In genomic region chr12:12229556-12230092, GRCh38 we compare ENCODE assay signal across 26 cellular contexts. TPM values are rescaled to one million over a fixed set of nuclear protein-coding genes. Genes with fewer than 3 reads are reported as not detected.
DNase-seq lines count a peak whose midpoint lies in the region; ATAC-seq and TF ChIP-seq lines count a peak whose summit lies in the region.
"Had no signal": no experiment of that assay in that cellular context is flagged by ENCODE, and none has a peak within 500 bp of the region (broad histone marks: within the 10 kb centered on the region; RNA-seq: fewer than 3 reads in every experiment).

No MANE protein-coding gene starts in this region.

- no peaks in the 10 kb centered on the region for H3K36me3 Mint-ChIP-seq in endothelial cell (ENCODE audit: low read depth, unreplicated experiment)
- peaks cover 3% of the 10 kb centered on the region for H3K36me3 Mint-ChIP-seq in activated CD4-positive, alpha-beta memory T cell treated with anti-CD3 and anti-CD28 coated beads for 36 hours
- H3K36me3 Mint-ChIP-seq in stimulated activated memory B cell treated with anti-CD40 and anti-IgM and Interleukin-4, amounts not matched to agents 10 μg/mL and 1 μg/mL and 100 μg/mL, for 72 hours, result peaks cover 7% of the 10 kb centered on the region

- no peak overlapping the region for H3K27ac Mint-ChIP-seq in endothelial cell (ENCODE audit: unreplicated experiment)
- no peak overlapping the region for H3K27ac Mint-ChIP-seq in activated CD4-positive, alpha-beta memory T cell treated with anti-CD3 and anti-CD28 coated beads for 36 hours
- H3K27ac Mint-ChIP-seq in stimulated activated memory B cell treated with anti-CD40 and anti-IgM and Interleukin-4, amounts not matched to agents 10 μg/mL and 1 μg/mL and 100 μg/mL, for 72 hours, result no peak overlapping the region
- H3K27ac Mint-ChIP-seq: activated naive CD4-positive, alpha-beta T cell treated with anti-CD3 and anti-CD28 coated beads, Interleukin-2, amount 50 U/mL, for 72 hours; natural killer cell treated with Interleukin-12 subunit alpha and Interleukin-12 subunit beta and Interleukin-15 and Interleukin-18, amount 100 ng/mL, for 72 hours; stimulated activated naive B cell treated with anti-CD40 and anti-IgM and Interleukin-4, amounts not matched to agents 10 μg/mL and 1 μg/mL and 100 μg/mL, for 72 hours had no signal

- TSS peak; percentile 40 for BruUV-seq in Panc1 (replicated peaks; lab: Mats Ljungman, UMichigan)

- H3K27me3 ChIP-seq in Panc1 (ENCODE audit: control insufficient read depth, insufficient read depth, low read length), result no peaks in the 10 kb centered on the region
- H3K27me3 ChIP-seq in lower lobe of right lung (ENCODE audit: low read depth), result no peaks in the 10 kb centered on the region
- H3K27me3 ChIP-seq: ascending aorta, dorsolateral prefrontal cortex, right atrium auricular region, spleen, testis had no signal

- H3K9me3 ChIP-seq in Panc1 (ENCODE audit: control insufficient read depth, insufficient read depth, low read depth, low read length) (no peaks in the 10 kb centered on the region), lower lobe of right lung (no peaks in the 10 kb centered on the region)
- H3K9me3 ChIP-seq: testis had no signal

- ATAC-seq in Panc1 (no peak), lower lobe of right lung (peak; percentile 67 to 85)
- ATAC-seq in stimulated activated memory B cell treated with anti-CD40 and anti-IgM and Interleukin-4, amounts not matched to agents 10 μg/mL and 1 μg/mL and 100 μg/mL, for 72 hours, result no peak
- ATAC-seq: activated naive CD4-positive, alpha-beta T cell treated with anti-CD3 and anti-CD28 coated beads, Interleukin-2, amount 50 U/mL, for 72 hours; natural killer cell treated with Interleukin-12 subunit alpha and Interleukin-12 subunit beta and Interleukin-15 and Interleukin-18, amount 100 ng/mL, for 72 hours; stimulated activated naive B cell treated with anti-CD40 and anti-IgM and Interleukin-4, amounts not matched to agents 10 μg/mL and 1 μg/mL and 100 μg/mL, for 72 hours had no signal

- no peaks in the 10 kb centered on the region for H3K27me3 Mint-ChIP-seq in endothelial cell (ENCODE audit: unreplicated experiment)
- peaks cover 8% of the 10 kb centered on the region for H3K27me3 Mint-ChIP-seq in activated CD4-positive, alpha-beta memory T cell treated with anti-CD3 and anti-CD28 coated beads for 36 hours
- peaks cover 36% of the 10 kb centered on the region for H3K27me3 Mint-ChIP-seq in stimulated activated memory B cell treated with anti-CD40 and anti-IgM and Interleukin-4, amounts not matched to agents 10 μg/mL and 1 μg/mL and 100 μg/mL, for 72 hours

- no peaks in the 10 kb centered on the region for H3K9me3 Mint-ChIP-seq in endothelial cell (ENCODE audit: unreplicated experiment)
- peaks cover 12% of the 10 kb centered on the region for H3K9me3 Mint-ChIP-seq in activated CD4-positive, alpha-beta memory T cell treated with anti-CD3 and anti-CD28 coated beads for 36 hours
- H3K9me3 Mint-ChIP-seq in stimulated activated memory B cell treated with anti-CD40 and anti-IgM and Interleukin-4, amounts not matched to agents 10 μg/mL and 1 μg/mL and 100 μg/mL, for 72 hours, result peaks cover 6% of the 10 kb centered on the region
- H3K9me3 Mint-ChIP-seq: central memory CD8-positive, alpha-beta T cell; natural killer cell treated with Interleukin-12 subunit alpha and Interleukin-12 subunit beta and Interleukin-15 and Interleukin-18, amount 100 ng/mL, for 72 hours had no signal

- H3K27ac ChIP-seq in Panc1 (ENCODE audit: low read length) (no peak overlapping the region), lower lobe of right lung (no peak overlapping the region)
- H3K27ac ChIP-seq: ascending aorta, parathyroid adenoma, right atrium auricular region, spleen, testis, WERI-Rb-1 had no signal

- H3K4me3 ChIP-seq in Panc1 (ENCODE audit: low read depth in 2 of 2, low read length in 2 of 2) (no peak overlapping the region), lower lobe of right lung (no peak overlapping the region)
- H3K4me3 ChIP-seq: ascending aorta, dorsolateral prefrontal cortex, right atrium auricular region, spleen, testis had no signal

- CTCF ChIA-PET in Panc1 (lab: Charles Lee), result no interaction called here
- CTCF ChIA-PET in activated CD4-positive, alpha-beta memory T cell treated with anti-CD3 and anti-CD28 coated beads for 36 hours (lab: Charles Lee), result no interaction called here

- H3K36me3 ChIP-seq in Panc1 (ENCODE audit: control insufficient read depth, insufficient read depth, low read length) (no peaks in the 10 kb centered on the region), lower lobe of right lung (no peaks in the 10 kb centered on the region)
- H3K36me3 ChIP-seq: ascending aorta, right atrium auricular region, spleen, WERI-Rb-1 had no signal

- in situ Hi-C loops in Panc1 (cut with HindIII; ENCODE audit: low pct_unique_long_range_greater_than_20kb, low sequenced_read_pairs), result no loop called here

- peaks cover 13% of the 10 kb centered on the region for H3K4me1 Mint-ChIP-seq in endothelial cell (ENCODE audit: unreplicated experiment)
- no peaks in the 10 kb centered on the region for H3K4me1 Mint-ChIP-seq in activated CD4-positive, alpha-beta memory T cell treated with anti-CD3 and anti-CD28 coated beads for 36 hours (ENCODE audit: low read depth)
- H3K4me1 Mint-ChIP-seq in stimulated activated memory B cell treated with anti-CD40 and anti-IgM and Interleukin-4, amounts not matched to agents 10 μg/mL and 1 μg/mL and 100 μg/mL, for 72 hours, result no peaks in the 10 kb centered on the region
- H3K4me1 Mint-ChIP-seq: central memory CD8-positive, alpha-beta T cell; stimulated activated naive B cell treated with anti-CD40 and anti-IgM and Interleukin-4, amounts not matched to agents 10 μg/mL and 1 μg/mL and 100 μg/mL, for 72 hours had no signal

- H3K4me1 ChIP-seq in Panc1 (ENCODE audit: control insufficient read depth, insufficient read depth, low read length), result no peaks in the 10 kb centered on the region; the same call in 1 of the 2 replicates
- H3K4me1 ChIP-seq in lower lobe of right lung, result peaks cover 24% of the 10 kb centered on the region
- H3K4me1 ChIP-seq: spleen, testis had no signal

- DNase-seq in EH (ENCODE audit: low read depth) (peak; percentile 27), Panc1 (ENCODE audit: low read depth, low spot score) (no peak), fibroblast of gingiva (ENCODE audit: low read depth) (peak; percentile 57), lower lobe of right lung (no peak), endothelial cell (ENCODE audit: low spot score) (no peak), NCI-H1048 (lab: John Stamatoyannopoulos, UW) (no peak)
- DNase-seq in activated CD4-positive, alpha-beta memory T cell treated with anti-CD3 and anti-CD28 coated beads for 36 hours, result no peak
- DNase-seq: activated CD4-positive, alpha-beta T cell treated with anti-CD3 and anti-CD28 coated beads, Interleukin-2, amount 50 U/mL, for 1 hour; dorsolateral prefrontal cortex; EL; HCEC 1CT; hypothalamus; NCI-H2081 treated with DMSO at 0.1 percent for 48 hours; NCI-H446 treated with DMSO at 0.1 percent for 48 hours; spleen; stimulated activated CD4-positive, alpha-beta T cell treated with anti-CD3 and anti-CD28 coated beads, Interleukin-2, amount 100 ng/mL, for 48 hours; stimulated activated naive B cell treated with anti-CD40 and anti-IgM and Interleukin-4, amounts not matched to agents 10 μg/mL and 1 μg/mL and 100 μg/mL, for 72 hours; testis; WERI-Rb-1 had no signal

- intact Hi-C loops in Panc1 (cut with micrococcal nuclease; ENCODE audit: unreplicated experiment), result no loop called here
- intact Hi-C loops in lower lobe of right lung (cut with DNase I), result no loop called here
- intact Hi-C loops in activated CD4-positive, alpha-beta memory T cell treated with anti-CD3 and anti-CD28 coated beads for 36 hours (cut with micrococcal nuclease), result no loop called here

- TF ChIP-seq CTCF in Panc1 (IDR thresholded peaks at IDR 0.05), result no peak
- TF ChIP-seq CTCF in lower lobe of right lung (IDR thresholded peaks at IDR 0.05), result no peak
- no peak for TF ChIP-seq CTCF in endothelial cell (IDR thresholded peaks at IDR 0.05; ENCODE audit: unreplicated experiment)

- H3K4me3 Mint-ChIP-seq in endothelial cell (ENCODE audit: unreplicated experiment), result no peak overlapping the region
- no peak overlapping the region for H3K4me3 Mint-ChIP-seq in activated CD4-positive, alpha-beta memory T cell treated with anti-CD3 and anti-CD28 coated beads for 36 hours
- H3K4me3 Mint-ChIP-seq in stimulated activated memory B cell treated with anti-CD40 and anti-IgM and Interleukin-4, amounts not matched to agents 10 μg/mL and 1 μg/mL and 100 μg/mL, for 72 hours, result no peak overlapping the region
- H3K4me3 Mint-ChIP-seq: central memory CD8-positive, alpha-beta T cell; natural killer cell treated with Interleukin-12 subunit alpha and Interleukin-12 subunit beta and Interleukin-15 and Interleukin-18, amount 100 ng/mL, for 72 hours; stimulated activated naive B cell treated with anti-CD40 and anti-IgM and Interleukin-4, amounts not matched to agents 10 μg/mL and 1 μg/mL and 100 μg/mL, for 72 hours had no signal

- POLR2A ChIA-PET in Panc1 (lab: Charles Lee), result no interaction called here
- POLR2A ChIA-PET in activated CD4-positive, alpha-beta memory T cell treated with anti-CD3 and anti-CD28 coated beads for 36 hours (lab: Charles Lee), result no interaction called here

RNA-seq across cellular contexts. Expression of gene LRP6, which starts 37.2 kb away (rescaled TPM):
- 22.0 TPM for total RNA-seq in Panc1 (2021; ENCODE audit: unreplicated experiment)
- polyA plus RNA-seq in Panc1 (2012; ENCODE audit: insufficient read length), result 21.8 TPM
- total RNA-seq in lower lobe of right lung, result 47.4 TPM
- total RNA-seq in endothelial cell (ENCODE audit: unreplicated experiment), result 82.9 TPM
- total RNA-seq in activated CD4-positive, alpha-beta memory T cell treated with anti-CD3 and anti-CD28 coated beads for 36 hours, result 1 to 10 TPM; 2.5 to 2.6 TPM

Comparison
In these comparisons a context has a peak if more than half of its experiments do, and no peak if none do; other contexts are left out.
1. DNase-seq: peak in EH (single experiment) and fibroblast of gingiva (single experiment); none in Panc1 (single experiment), lower lobe of right lung (single experiment), endothelial cell (single experiment), NCI-H1048 (single experiment) and activated CD4-positive, alpha-beta memory T cell treated with anti-CD3 and anti-CD28 coated beads for 36 hours (single experiment).
2. ATAC-seq: peak in lower lobe of right lung (2 of 2); none in Panc1 (single experiment) and stimulated activated memory B cell treated with anti-CD40 and anti-IgM and Interleukin-4, amounts not matched to agents 10 μg/mL and 1 μg/mL and 100 μg/mL, for 72 hours (single experiment).